ENCODE assay signal across 1 cellular context in the genomic region with DNA sequence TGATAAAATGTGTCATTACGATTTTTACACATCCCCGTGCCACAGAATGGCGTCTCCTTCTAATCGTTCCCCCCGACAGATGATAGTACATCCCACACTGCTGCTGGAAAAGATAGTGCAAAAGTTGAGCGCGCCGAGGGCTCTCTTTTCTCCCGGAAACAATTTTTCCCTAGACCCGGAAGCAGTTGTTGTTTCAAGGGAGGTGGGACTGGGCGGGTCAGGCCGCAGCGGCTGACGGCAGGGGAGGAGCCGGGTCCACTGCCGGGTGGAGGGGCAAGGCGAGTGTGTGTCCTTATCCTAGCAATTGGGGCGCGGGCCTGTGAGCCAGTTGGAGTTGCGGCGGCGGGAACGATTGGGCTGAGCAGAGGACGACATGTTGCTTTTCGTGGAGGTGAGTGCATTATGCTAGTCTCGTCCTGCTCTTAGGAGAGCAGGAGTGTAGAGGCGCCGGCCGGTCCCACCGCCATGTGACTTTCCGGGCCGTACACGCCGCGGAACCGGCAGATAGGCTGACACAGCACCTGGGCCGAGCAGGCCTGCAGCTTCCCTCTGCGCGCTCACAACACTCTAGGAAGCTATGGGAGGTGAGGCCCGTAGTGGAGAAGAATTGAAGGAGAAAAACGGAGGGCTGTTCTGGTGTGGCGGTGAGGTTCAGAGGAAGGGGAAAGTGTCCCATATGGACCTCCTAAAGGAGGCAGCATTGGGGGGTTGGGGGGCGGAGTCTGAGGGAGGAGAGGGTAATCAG.
TF ChIP-seq lines count a peak whose summit lies in the region.

Gene LARP4, plus strand, starts transcription at position 248 of the 745 bp plus-strand sequence. Its CDS starts 126 bp downstream, at position 374.

TF ChIP-seq in K562, 482 proteins besides CTCF, POLR2A, EP300 and RAD21 (continued from another document and continues in another):
- TF ChIP-seq MGA (IDR thresholded peaks at IDR 0.05) (peak; percentile 68), MEF2D (tag; conservative IDR thresholded peaks at IDR 0.05; ENCODE audit: low read depth) (no peak), FOXJ3 (CRISPR knock-in tag; IDR thresholded peaks at IDR 0.05) (no peak), MCM2 (IDR thresholded peaks at IDR 0.05; ENCODE audit: low read depth) (no peak), RCOR1 (IDR thresholded peaks at IDR 0.05; ENCODE audit: borderline replicate concordance in 1 of 2, low read depth in 2 of 2, low read length in 2 of 2) (peak in 1 of 2 experiments; percentile 80; a peak in 2 of 4 replicates), ZNF282 (CRISPR knock-in tag; IDR thresholded peaks at IDR 0.05) (no peak), ZBTB11 (CRISPR knock-in tag; IDR thresholded peaks at IDR 0.05) (peak in 2 of 3 experiments; percentile 65 to 96; a peak in 4 of 6 replicates), POLR2AphosphoS2 (IDR thresholded peaks at IDR 0.05; ENCODE audit: low read length) (no peak), CTCFL (IDR thresholded peaks at IDR 0.05; ENCODE audit: borderline replicate concordance, insufficient read depth, low read depth, low read length, poor library complexity, severe bottlenecking) (no peak), ZNF512 (tag; IDR thresholded peaks at IDR 0.05) (no peak), LEF1 (IDR thresholded peaks at IDR 0.05) (peak; percentile 63; the same call in 1 of the 2 replicates), ZNF778 (CRISPR knock-in tag; IDR thresholded peaks at IDR 0.05) (no peak), NFRKB (IDR thresholded peaks at IDR 0.05; ENCODE audit: low read depth) (peak; percentile 76; the same call in 1 of the 2 replicates), TRIM24 (IDR thresholded peaks at IDR 0.05) (peak; percentile 60 to 69; a peak in 3 of 4 replicates), HDGF (IDR thresholded peaks at IDR 0.05) (no peak; the same call in 1 of the 2 replicates), ASH1L (IDR thresholded peaks at IDR 0.05; ENCODE audit: borderline replicate concordance, low read depth, partially characterized antibody) (peak; percentile 77), LARP7 (IDR thresholded peaks at IDR 0.05) (no peak), NR2C1 (IDR thresholded peaks at IDR 0.05) (peak; percentile 100), NR2C1 (tag; IDR thresholded peaks at IDR 0.05) (peak; percentile 100), HMG20A (CRISPR knock-in tag; conservative IDR thresholded peaks at IDR 0.05) (no peak), TOE1 (IDR thresholded peaks at IDR 0.05; ENCODE audit: borderline replicate concordance) (peak; percentile 61), TOE1 (CRISPR knock-in tag; IDR thresholded peaks at IDR 0.05; ENCODE audit: borderline replicate concordance, low read depth) (0 out of 2 replicates have a peak, but pooled peaks have one; percentile 40), ZNF311 (CRISPR knock-in tag; IDR thresholded peaks at IDR 0.05) (no peak), ATF7 (IDR thresholded peaks at IDR 0.05) (peak; percentile 99)
- TF ChIP-seq, protein P1, sequence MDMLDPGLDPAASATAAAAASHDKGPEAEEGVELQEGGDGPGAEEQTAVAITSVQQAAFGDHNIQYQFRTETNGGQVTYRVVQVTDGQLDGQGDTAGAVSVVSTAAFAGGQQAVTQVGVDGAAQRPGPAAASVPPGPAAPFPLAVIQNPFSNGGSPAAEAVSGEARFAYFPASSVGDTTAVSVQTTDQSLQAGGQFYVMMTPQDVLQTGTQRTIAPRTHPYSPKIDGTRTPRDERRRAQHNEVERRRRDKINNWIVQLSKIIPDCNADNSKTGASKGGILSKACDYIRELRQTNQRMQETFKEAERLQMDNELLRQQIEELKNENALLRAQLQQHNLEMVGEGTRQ (CRISPR knock-in tag; IDR thresholded peaks at IDR 0.05), result no peak; the same call in 1 of the 2 replicates
- TF ChIP-seq, protein P2, sequence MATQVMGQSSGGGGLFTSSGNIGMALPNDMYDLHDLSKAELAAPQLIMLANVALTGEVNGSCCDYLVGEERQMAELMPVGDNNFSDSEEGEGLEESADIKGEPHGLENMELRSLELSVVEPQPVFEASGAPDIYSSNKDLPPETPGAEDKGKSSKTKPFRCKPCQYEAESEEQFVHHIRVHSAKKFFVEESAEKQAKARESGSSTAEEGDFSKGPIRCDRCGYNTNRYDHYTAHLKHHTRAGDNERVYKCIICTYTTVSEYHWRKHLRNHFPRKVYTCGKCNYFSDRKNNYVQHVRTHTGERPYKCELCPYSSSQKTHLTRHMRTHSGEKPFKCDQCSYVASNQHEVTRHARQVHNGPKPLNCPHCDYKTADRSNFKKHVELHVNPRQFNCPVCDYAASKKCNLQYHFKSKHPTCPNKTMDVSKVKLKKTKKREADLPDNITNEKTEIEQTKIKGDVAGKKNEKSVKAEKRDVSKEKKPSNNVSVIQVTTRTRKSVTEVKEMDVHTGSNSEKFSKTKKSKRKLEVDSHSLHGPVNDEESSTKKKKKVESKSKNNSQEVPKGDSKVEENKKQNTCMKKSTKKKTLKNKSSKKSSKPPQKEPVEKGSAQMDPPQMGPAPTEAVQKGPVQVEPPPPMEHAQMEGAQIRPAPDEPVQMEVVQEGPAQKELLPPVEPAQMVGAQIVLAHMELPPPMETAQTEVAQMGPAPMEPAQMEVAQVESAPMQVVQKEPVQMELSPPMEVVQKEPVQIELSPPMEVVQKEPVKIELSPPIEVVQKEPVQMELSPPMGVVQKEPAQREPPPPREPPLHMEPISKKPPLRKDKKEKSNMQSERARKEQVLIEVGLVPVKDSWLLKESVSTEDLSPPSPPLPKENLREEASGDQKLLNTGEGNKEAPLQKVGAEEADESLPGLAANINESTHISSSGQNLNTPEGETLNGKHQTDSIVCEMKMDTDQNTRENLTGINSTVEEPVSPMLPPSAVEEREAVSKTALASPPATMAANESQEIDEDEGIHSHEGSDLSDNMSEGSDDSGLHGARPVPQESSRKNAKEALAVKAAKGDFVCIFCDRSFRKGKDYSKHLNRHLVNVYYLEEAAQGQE (CRISPR knock-in tag; IDR thresholded peaks at IDR 0.05; ENCODE audit: low read depth), result 0 out of 2 replicates have a peak, but pooled peaks have one; percentile 38
